In the genomic region with DNA sequence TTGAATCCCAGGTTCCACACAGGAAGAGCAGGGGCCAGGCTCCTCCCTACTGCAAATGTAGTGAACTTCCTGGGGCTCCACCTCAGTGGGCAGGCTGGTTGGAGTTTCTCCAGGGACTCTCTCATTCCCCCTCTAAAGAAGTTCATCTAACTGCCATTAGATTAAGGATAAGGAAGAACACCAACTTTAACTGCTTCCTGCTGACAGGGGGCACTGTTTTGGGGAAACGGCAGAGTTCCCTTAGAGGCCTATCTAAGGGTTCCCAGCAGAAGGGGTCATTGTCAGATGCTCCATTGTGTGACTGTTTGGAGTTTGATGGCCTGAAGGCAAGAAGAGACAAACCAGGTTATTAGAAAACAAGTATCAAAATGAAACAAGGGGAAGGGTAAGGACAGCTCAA, we compare ENCODE assay signal across 1 cellular context.
TF ChIP-seq lines count a peak whose summit lies in the region.

No MANE protein-coding gene starts in this region.

TF ChIP-seq in GM23338, 12 proteins besides CTCF, POLR2A, EP300 and RAD21 (continued from another document):
- TF ChIP-seq REST (IDR thresholded peaks at IDR 0.05; ENCODE audit: unreplicated experiment), result no peak
